Comparison of ENCODE assay signal across 8 cellular contexts in genomic region chr18:49168970-49169619, GRCh38.
DNase-seq lines count a peak whose midpoint lies in the region; ATAC-seq and TF ChIP-seq lines count a peak whose summit lies in the region.

No MANE protein-coding gene starts in this region.

- peak overlapping the region in 1 of 2 experiments; percentile 47 for H2BK12ac ChIP-seq in mesenchymal stem cell (ENCODE audit: low read length in 2 of 2)

- no peaks in the 10 kb centered on the region for H3K36me3 ChIP-seq in right lobe of liver
- no peaks in the 10 kb centered on the region for H3K36me3 ChIP-seq in HAP-1 (replicated peaks)
- peaks cover 0 to 8% of the 10 kb centered on the region in 2 experiments for H3K36me3 ChIP-seq in mesenchymal stem cell (ENCODE audit: control insufficient read depth in 1 of 2, insufficient read depth in 2 of 2, low read depth in 1 of 2, low read length in 2 of 2)

- no peak overlapping the region for H3K4me2 ChIP-seq in mesenchymal stem cell (ENCODE audit: low read length, poor library complexity, severe bottlenecking)

- H2BK5ac ChIP-seq in mesenchymal stem cell (ENCODE audit: low read depth, low read length, poor library complexity, severe bottlenecking), result no peak overlapping the region

- H3K9me3 ChIP-seq in right lobe of liver (no peaks in the 10 kb centered on the region), HAP-1 (0 out of 2 replicates have a peak, but pooled peaks cover 4% of the 10 kb centered on the region), mesenchymal stem cell (ENCODE audit: control insufficient read depth, low read length) (peaks cover 19% of the 10 kb centered on the region)

- TF ChIP-seq CTCF in right lobe of liver (IDR thresholded peaks at IDR 0.05), result peak in 2 of 4 donors; percentile 9 to 21

- ATAC-seq in GM18519 (IDR thresholded peaks at IDR 0.05; ENCODE audit: low FRiP score, unreplicated experiment) (peak; percentile 76), GM21825 (IDR thresholded peaks at IDR 0.05; ENCODE audit: unreplicated experiment) (peak; percentile 89), right lobe of liver (peak; percentile 93 to 97 (median 94))

- H3K79me1 ChIP-seq in mesenchymal stem cell (replicated peaks; ENCODE audit: low read length, poor library complexity, severe bottlenecking), result peaks cover 10% of the 10 kb centered on the region

- in situ Hi-C loops in HAP-1 (cut with MboI; ENCODE audit: low sequenced_read_pairs), result no loop called here

- H2AK5ac ChIP-seq in mesenchymal stem cell (ENCODE audit: low read length, severe bottlenecking), result no peak overlapping the region

- no peak overlapping the region for H2AFZ ChIP-seq in mesenchymal stem cell (ENCODE audit: low read depth, low read length)

- H3K23ac ChIP-seq in mesenchymal stem cell (ENCODE audit: low read length in 2 of 2), result peak overlapping the region in 1 of 2 experiments; percentile 24

- no peak for TF ChIP-seq POLR2A in right lobe of liver (IDR thresholded peaks at IDR 0.05)

- peak; percentile 95 for DNase-seq in NCI-H69 (lab: John Stamatoyannopoulos, UW)
- DNase-seq in right lobe of liver, result peak in 1 of 3 donors; percentile 46
- DNase-seq in HAP-1 (ENCODE audit: low spot score in 2 of 2), result no peak
- DNase-seq in mesenchymal stem cell, result no peak
- no peak for DNase-seq in NCI-H2171 (lab: John Stamatoyannopoulos, UW)
- no peak for DNase-seq in midbrain (lab: John Stamatoyannopoulos, UW)

- no peak overlapping the region for H3K9ac ChIP-seq in mesenchymal stem cell (ENCODE audit: low read length)

- H3K18ac ChIP-seq in mesenchymal stem cell (ENCODE audit: low read depth in 1 of 2, low read length in 2 of 2), result no peak overlapping the region

- H3K4me3 ChIP-seq in right lobe of liver, result no peak overlapping the region
- H3K4me3 ChIP-seq in HAP-1, result no peak overlapping the region
- H3K4me3 ChIP-seq in mesenchymal stem cell (ENCODE audit: insufficient read depth in 1 of 2, low read depth in 1 of 2, low read length in 2 of 2), result no peak overlapping the region

- no peak overlapping the region for H3K14ac ChIP-seq in mesenchymal stem cell (ENCODE audit: low read length in 2 of 2)

- H2BK15ac ChIP-seq in mesenchymal stem cell (ENCODE audit: low read depth, poor library complexity, severe bottlenecking), result no peak overlapping the region

- H3K27ac ChIP-seq in right lobe of liver (no peak overlapping the region), mesenchymal stem cell (ENCODE audit: low read length, poor library complexity, severe bottlenecking) (no peak overlapping the region)

- H4K91ac ChIP-seq in mesenchymal stem cell (ENCODE audit: low read length), result no peak overlapping the region

- H3K4ac ChIP-seq in mesenchymal stem cell (ENCODE audit: low read depth in 1 of 2, low read length in 2 of 2), result no peak overlapping the region

- intact Hi-C loops in right lobe of liver (cut with DNase I), result no loop called here

- no peak overlapping the region for H4K8ac ChIP-seq in mesenchymal stem cell (ENCODE audit: low read length)

- H2BK120ac ChIP-seq in mesenchymal stem cell (ENCODE audit: low read depth, low read length), result no peak overlapping the region

- 53% methylated on average over 5 of the region's 8 CpGs for WGBS in right lobe of liver (ENCODE audit: insufficient coverage, low coverage, low lambda C conversion rate, missing lambda C conversion rate)
- 91% methylated on average over 8 of the region's 8 CpGs for WGBS in mesenchymal stem cell

- H3K4me1 ChIP-seq in right lobe of liver (no peaks in the 10 kb centered on the region), HAP-1 (peaks cover 10% of the 10 kb centered on the region), mesenchymal stem cell (ENCODE audit: control insufficient read depth, insufficient read depth, low read depth, low read length) (peaks cover 5% of the 10 kb centered on the region)

- no peaks in the 10 kb centered on the region for H3K27me3 ChIP-seq in right lobe of liver
- H3K27me3 ChIP-seq in HAP-1 (ENCODE audit: low read depth), result no peaks in the 10 kb centered on the region
- no peaks in the 10 kb centered on the region for H3K27me3 ChIP-seq in mesenchymal stem cell (ENCODE audit: control insufficient read depth in 1 of 2, insufficient read depth in 1 of 2, low read length in 2 of 2)
